ENCODE assay signal across 25 cellular contexts in the genomic region with DNA sequence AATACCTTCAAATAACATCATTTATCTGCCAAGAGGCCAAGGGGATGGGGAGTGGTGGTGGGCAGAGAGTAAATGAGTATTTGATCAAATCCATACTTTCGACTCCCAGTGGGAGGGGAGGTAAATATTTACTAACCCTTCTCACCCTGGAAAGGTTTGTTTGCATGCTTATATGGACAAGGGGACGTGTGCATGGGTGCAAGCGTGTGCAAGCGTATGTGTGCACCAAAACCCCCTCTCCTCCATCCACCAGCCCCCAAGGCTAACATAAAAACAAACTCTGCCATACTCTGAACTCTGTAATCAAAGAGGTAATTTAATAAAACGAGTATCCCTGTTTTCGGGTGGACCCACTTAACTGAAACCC.
"Had no signal": no experiment of that assay in that cellular context is flagged by ENCODE, and none has a peak within 500 bp of the region (broad histone marks: within the 10 kb centered on the region; RNA-seq: fewer than 3 reads in every experiment).

No MANE protein-coding gene starts in this region.

- H3K4me1 Mint-ChIP-seq: immature natural killer cell; memory B cell; naive thymus-derived CD4-positive, alpha-beta T cell; stimulated activated naive CD8-positive, alpha-beta T cell treated with anti-CD3 and anti-CD28 coated beads, Interleukin-15, amount 100 ng/mL, for 72 hours had no signal

- H3K36me3 Mint-ChIP-seq: memory B cell, type B pancreatic cell had no signal

- H3K27ac ChIP-seq: esophagus squamous epithelium, heart right ventricle, lower lobe of right lung, pancreas, right lobe of liver, suprapubic skin, tibial artery had no signal

- H3K9me3 Mint-ChIP-seq: immature natural killer cell had no signal

- H3K4me3 Mint-ChIP-seq: effector memory CD8-positive, alpha-beta T cell; immature natural killer cell; memory B cell; naive thymus-derived CD4-positive, alpha-beta T cell; stimulated activated naive CD8-positive, alpha-beta T cell treated with anti-CD3 and anti-CD28 coated beads, Interleukin-15, amount 100 ng/mL, for 72 hours; type B pancreatic cell had no signal

- H3K4me3 ChIP-seq: esophagus squamous epithelium, heart right ventricle, lower lobe of right lung, pancreas, right lobe of liver, suprapubic skin, tibial artery had no signal

- H3K27me3 ChIP-seq: esophagus squamous epithelium, pancreas, right lobe of liver, suprapubic skin, tibial artery had no signal

- DNase-seq: cerebellar nuclear complex; cortex of kidney; effector memory CD8-positive, alpha-beta T cell; erythroblast; esophagus squamous epithelium; foreskin melanocyte; glutamatergic neuron; heart right ventricle; immature natural killer cell; islet precursor cell; left ventricle myocardium superior; naive thymus-derived CD4-positive, alpha-beta T cell; occipital lobe; pancreas; right lobe of liver; small intestine; stimulated activated CD4-positive, alpha-beta T cell treated with anti-CD3 and anti-CD28 coated beads, Interleukin-15, amount 100 ng/mL, for 24 hours; stimulated activated CD4-positive, alpha-beta T cell treated with anti-CD3 and anti-CD28 coated beads, Interleukin-2, amount 100 ng/mL, for 48 hours; stimulated activated naive CD4-positive, alpha-beta T cell; stimulated activated naive CD8-positive, alpha-beta T cell treated with anti-CD3 and anti-CD28 coated beads, Interleukin-15, amount 100 ng/mL, for 72 hours; tibial artery had no signal

- H3K36me3 ChIP-seq: esophagus squamous epithelium, heart right ventricle, lower lobe of right lung, pancreas, right lobe of liver, suprapubic skin, tibial artery had no signal

- H3K4me1 ChIP-seq: esophagus squamous epithelium, heart right ventricle, lower lobe of right lung, pancreas, right lobe of liver, suprapubic skin, tibial artery had no signal

- H3K27ac Mint-ChIP-seq: effector memory CD8-positive, alpha-beta T cell; immature natural killer cell; memory B cell; naive thymus-derived CD4-positive, alpha-beta T cell; stimulated activated naive CD8-positive, alpha-beta T cell treated with anti-CD3 and anti-CD28 coated beads, Interleukin-15, amount 100 ng/mL, for 72 hours; type B pancreatic cell had no signal

- ATAC-seq: effector memory CD8-positive, alpha-beta T cell; heart right ventricle; left ventricle myocardium superior; lower lobe of right lung; naive thymus-derived CD4-positive, alpha-beta T cell; stimulated activated naive CD8-positive, alpha-beta T cell treated with anti-CD3 and anti-CD28 coated beads, Interleukin-15, amount 100 ng/mL, for 72 hours had no signal

- H3K27me3 Mint-ChIP-seq: effector memory CD8-positive, alpha-beta T cell; memory B cell; stimulated activated naive CD8-positive, alpha-beta T cell treated with anti-CD3 and anti-CD28 coated beads, Interleukin-15, amount 100 ng/mL, for 72 hours; type B pancreatic cell had no signal

- H3K9me3 ChIP-seq: esophagus squamous epithelium, lower lobe of right lung, pancreas, right lobe of liver, suprapubic skin, tibial artery had no signal
